8 cellular contexts compared by ENCODE assay signal in the genomic region with DNA sequence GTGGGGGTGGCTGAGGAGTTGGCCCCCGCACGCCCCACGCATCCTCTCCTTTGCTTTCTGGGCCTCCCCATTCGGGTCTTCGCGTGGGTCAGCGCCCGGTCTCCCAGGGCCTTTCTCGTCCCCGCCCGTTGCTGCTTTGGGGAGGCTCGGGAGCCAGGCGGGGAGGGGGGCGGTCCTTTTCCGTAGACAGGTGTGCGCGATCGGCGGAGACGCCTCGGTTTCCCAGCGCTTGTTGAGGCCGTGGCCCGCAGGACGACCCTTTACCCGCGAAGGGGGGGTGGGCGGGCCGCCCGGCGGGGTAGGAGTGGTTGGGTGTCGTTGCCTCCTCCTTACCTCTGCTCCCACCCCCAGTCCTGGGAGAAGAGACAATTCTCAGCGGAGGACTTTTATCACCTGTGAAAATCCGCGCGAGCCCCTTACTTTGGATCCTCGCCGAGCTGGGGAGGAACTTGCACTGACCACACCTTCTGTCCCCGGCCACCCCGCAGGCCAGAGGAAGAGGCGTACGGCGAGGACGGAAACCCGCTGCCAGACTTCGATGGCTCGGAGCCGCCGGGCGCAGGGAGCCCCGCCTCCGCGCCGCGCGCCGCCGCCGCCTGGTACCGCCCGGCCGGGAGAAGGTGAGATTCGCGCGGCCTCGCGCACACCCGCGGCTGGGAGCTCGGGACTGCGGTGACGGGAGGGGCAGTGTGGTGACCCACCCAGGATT. TPM values are rescaled to one million over a fixed set of nuclear protein-coding genes. Genes with fewer than 3 reads are reported as not detected.
DNase-seq lines count a peak whose midpoint lies in the region; ATAC-seq and TF ChIP-seq lines count a peak whose summit lies in the region.

No MANE protein-coding gene starts in this region.

- H3K9me3 Mint-ChIP-seq in natural killer cell: no peaks in the 10 kb centered on the region

- intact Hi-C loops in natural killer cell (cut with micrococcal nuclease): no loop called here

- peaks cover 18 to 23% of the 10 kb centered on the region in 2 donors for H3K4me1 Mint-ChIP-seq in natural killer cell

- peak overlapping the region; percentile 74 for H3K4me3 Mint-ChIP-seq in natural killer cell

- TF ChIP-seq CTCF in natural killer cell (IDR thresholded peaks at IDR 0.05): no peak

- DNase-seq in Daoy (ENCODE audit: low read depth) (peak; percentile 24), NCI-H510A (lab: John Stamatoyannopoulos, UW) (peak; percentile 54), ecto neural progenitor cell (ENCODE audit: low spot score) (peak; percentile 66), natural killer cell (no peak), LoVo (ENCODE audit: low spot score) (no peak)
- no peak for DNase-seq in effector CD8-positive, alpha-beta T cell (lab: John Stamatoyannopoulos, UW)

- ATAC-seq in natural killer cell: peak; percentile 54 to 72 (median 68)
- no peak for ATAC-seq in HG03135 (IDR thresholded peaks at IDR 0.05; ENCODE audit: unreplicated experiment)
- ATAC-seq in HG03175 (IDR thresholded peaks at IDR 0.05; ENCODE audit: unreplicated experiment): no peak

- peaks cover 9% of the 10 kb centered on the region for H3K36me3 Mint-ChIP-seq in natural killer cell

- H3K27ac Mint-ChIP-seq in natural killer cell: no peak overlapping the region

- peaks cover 64 to 78% of the 10 kb centered on the region in 2 donors for H3K27me3 Mint-ChIP-seq in natural killer cell (ENCODE audit: low read depth in 2 of 2)

RNA-seq across cellular contexts. Expression of a gene that starts 2.7 kb away (rescaled TPM):
- total RNA-seq in Daoy (2014; rRNA removed; shearing (Covaris generic)): 2.7 and 9.9 TPM in 2 replicates
- total RNA-seq in natural killer cell: under 1 TPM in 1 of 3 donors, not detected in 2; 0.45 TPM

Comparison
In these comparisons a context has a peak if more than half of its experiments do, and no peak if none do; other contexts are left out.
1. DNase-seq: peak in Daoy (single experiment), NCI-H510A (single experiment) and ecto neural progenitor cell (single experiment); none in natural killer cell (single experiment), effector CD8-positive, alpha-beta T cell (single experiment) and LoVo (single experiment).
2. ATAC-seq: peak in natural killer cell (3 of 3); none in HG03135 (single experiment) and HG03175 (single experiment).